In genomic region chr16:15948532-15949209, GRCh38 we compare ENCODE assay signal across 1 cellular context.
A peak's percentile ranks its signal among the peaks of the same experiment; 100 is the strongest.
TF ChIP-seq lines count a peak whose summit lies in the region.

No MANE protein-coding gene starts in this region.

TF ChIP-seq in HepG2, 621 proteins besides CTCF, POLR2A, EP300 and RAD21 (continued from another document and continues in another):
- TF ChIP-seq DMAP1 (CRISPR knock-in tag; IDR thresholded peaks at IDR 0.05) = no peak; the same call in 1 of the 2 replicates
- 0 out of 2 replicates have a peak, but pooled peaks have one; percentile 25 for TF ChIP-seq MED1 (CRISPR knock-in tag; IDR thresholded peaks at IDR 0.05)
- TF ChIP-seq CBX2 (IDR thresholded peaks at IDR 0.05; ENCODE audit: low read depth, low read length) = no peak
- no peak for TF ChIP-seq CBX2 (CRISPR knock-in tag; IDR thresholded peaks at IDR 0.05; ENCODE audit: low read depth)
- TF ChIP-seq KDM5A (IDR thresholded peaks at IDR 0.05; ENCODE audit: borderline replicate concordance, low read length) = no peak; the same call in 1 of the 2 replicates
- no peak for TF ChIP-seq ZNF562 (CRISPR knock-in tag; IDR thresholded peaks at IDR 0.05; ENCODE audit: borderline replicate concordance)
- no peak for TF ChIP-seq ETV6 (CRISPR knock-in tag; conservative IDR thresholded peaks at IDR 0.05)
- 0 out of 2 replicates have a peak, but pooled peaks have one; percentile 79 for TF ChIP-seq HNF1B (CRISPR knock-in tag; IDR thresholded peaks at IDR 0.05)
- peak; percentile 76; the same call in 1 of the 2 replicates for TF ChIP-seq AHR (CRISPR knock-in tag; IDR thresholded peaks at IDR 0.05)
- TF ChIP-seq AFF4 (CRISPR knock-in tag; IDR thresholded peaks at IDR 0.05) = no peak
- TF ChIP-seq RBM22 (optimal IDR thresholded peaks at IDR 0.05; ENCODE audit: low read length) = no peak
- 0 out of 2 replicates have a peak, but pooled peaks have one; percentile 16 for TF ChIP-seq ZNF674 (CRISPR knock-in tag; IDR thresholded peaks at IDR 0.05; ENCODE audit: low read depth)
- TF ChIP-seq ZNF180 (CRISPR knock-in tag; IDR thresholded peaks at IDR 0.05; ENCODE audit: borderline replicate concordance, low read depth) = no peak
- TF ChIP-seq THRA (CRISPR knock-in tag; IDR thresholded peaks at IDR 0.05; ENCODE audit: borderline replicate concordance) = no peak
- TF ChIP-seq ZNF362 (CRISPR knock-in tag; IDR thresholded peaks at IDR 0.05; ENCODE audit: borderline replicate concordance) = 0 out of 2 replicates have a peak, but pooled peaks have one; percentile 31
- peak; percentile 75 for TF ChIP-seq ZEB1 (IDR thresholded peaks at IDR 0.05; ENCODE audit: insufficient replicate concordance, low read depth)
- TF ChIP-seq ZBED4 (CRISPR knock-in tag; IDR thresholded peaks at IDR 0.05; ENCODE audit: borderline replicate concordance) = no peak
- TF ChIP-seq SMC3 (IDR thresholded peaks at IDR 0.05; ENCODE audit: low read length) = 0 out of 2 replicates have a peak, but pooled peaks have one; percentile 7
- TF ChIP-seq ZNF644 (CRISPR knock-in tag; IDR thresholded peaks at IDR 0.05; ENCODE audit: low read depth) = no peak
- TF ChIP-seq TCF12 (IDR thresholded peaks at IDR 0.05) = no peak
- TF ChIP-seq TCF12 (CRISPR knock-in tag; IDR thresholded peaks at IDR 0.05) = no peak
- no peak for TF ChIP-seq NFKBIZ (CRISPR knock-in tag; IDR thresholded peaks at IDR 0.05)
- TF ChIP-seq ZNF101 (CRISPR knock-in tag; IDR thresholded peaks at IDR 0.05; ENCODE audit: borderline replicate concordance, low read depth) = no peak
- no peak for TF ChIP-seq ZNF512 (CRISPR knock-in tag; IDR thresholded peaks at IDR 0.05)
- TF ChIP-seq NFAT5 (CRISPR knock-in tag; IDR thresholded peaks at IDR 0.05) = no peak
- no peak for TF ChIP-seq CREB3 (CRISPR knock-in tag; IDR thresholded peaks at IDR 0.05)
- TF ChIP-seq JARID2 (CRISPR knock-in tag; IDR thresholded peaks at IDR 0.05; ENCODE audit: insufficient replicate concordance) = no peak
- TF ChIP-seq MAFF (IDR thresholded peaks at IDR 0.05; ENCODE audit: low read depth, low read length) = no peak
- peak; percentile 54; the same call in 1 of the 2 replicates for TF ChIP-seq ZNF605 (CRISPR knock-in tag; IDR thresholded peaks at IDR 0.05)
- TF ChIP-seq TBX2 (CRISPR knock-in tag; IDR thresholded peaks at IDR 0.05; ENCODE audit: borderline replicate concordance) = peak; percentile 32; the same call in 1 of the 2 replicates
- no peak for TF ChIP-seq SMARCC2 (IDR thresholded peaks at IDR 0.05)
- no peak for TF ChIP-seq ZNF136 (CRISPR knock-in tag; IDR thresholded peaks at IDR 0.05; ENCODE audit: low read depth)
- no peak for TF ChIP-seq TIGD3 (CRISPR knock-in tag; IDR thresholded peaks at IDR 0.05; ENCODE audit: borderline replicate concordance)
- TF ChIP-seq XRCC5 (optimal IDR thresholded peaks at IDR 0.05; ENCODE audit: low read length) = no peak
- TF ChIP-seq SNAPC5 (CRISPR knock-in tag; IDR thresholded peaks at IDR 0.05; ENCODE audit: borderline replicate concordance) = no peak
- peak; percentile 19 for TF ChIP-seq PRPF4 (IDR thresholded peaks at IDR 0.05; ENCODE audit: low read depth, low read length, poor library complexity, severe bottlenecking)
